Comparison of ENCODE assay signal across 10 cellular contexts in the genomic region with DNA sequence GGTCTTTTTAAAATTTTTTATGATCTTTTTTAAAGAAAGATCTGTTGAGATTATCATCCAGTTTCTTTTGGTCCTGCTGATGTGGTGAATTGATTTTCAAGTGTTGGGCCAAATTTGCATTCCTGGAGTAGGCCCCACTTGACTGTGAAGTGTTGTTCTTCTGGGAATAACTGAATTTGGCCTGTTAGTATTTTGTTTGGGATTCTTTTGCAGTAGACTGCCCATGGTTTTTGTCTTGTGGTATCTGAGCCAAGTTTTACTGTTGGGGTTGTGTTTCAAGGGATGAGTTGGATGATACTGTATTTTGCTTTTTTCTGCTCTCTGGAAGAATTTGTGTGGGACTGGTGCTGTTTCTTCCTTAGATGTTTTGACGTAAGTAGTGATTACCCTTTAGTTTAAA. TPM values are rescaled to one million over a fixed set of nuclear protein-coding genes. Genes with fewer than 3 reads are reported as not detected.
DNase-seq lines count a peak whose midpoint lies in the region; ATAC-seq and TF ChIP-seq lines count a peak whose summit lies in the region.
"Had no signal": no experiment of that assay in that cellular context is flagged by ENCODE, and none has a peak within 500 bp of the region (broad histone marks: within the 10 kb centered on the region; RNA-seq: fewer than 3 reads in every experiment).

No MANE protein-coding gene starts in this region.

- H3K4me3 Mint-ChIP-seq in activated B cell treated with CpG ODN at 0.5 μM for 24 hours: peak overlapping the region; percentile 36
- no peak overlapping the region for H3K4me3 Mint-ChIP-seq in osteocyte (ENCODE audit: unreplicated experiment)

- H3K4me1 Mint-ChIP-seq in activated B cell treated with CpG ODN at 0.5 μM for 24 hours (peaks cover 66% of the 10 kb centered on the region), osteocyte (ENCODE audit: unreplicated experiment) (peaks cover 4% of the 10 kb centered on the region)

- H3K9me3 Mint-ChIP-seq in activated B cell treated with CpG ODN at 0.5 μM for 24 hours (no peaks in the 10 kb centered on the region), osteocyte (ENCODE audit: unreplicated experiment) (no peaks in the 10 kb centered on the region)

- H3K27ac Mint-ChIP-seq in activated B cell treated with CpG ODN at 0.5 μM for 24 hours (peak overlapping the region; percentile 96), osteocyte (ENCODE audit: unreplicated experiment) (peak overlapping the region; percentile 24)

- H3K36me3 Mint-ChIP-seq in activated B cell treated with CpG ODN at 0.5 μM for 24 hours (ENCODE audit: low read depth) (peaks cover 66% of the 10 kb centered on the region), osteocyte (ENCODE audit: unreplicated experiment) (peaks cover 37% of the 10 kb centered on the region)

- POLR2A ChIA-PET in activated B cell treated with CpG ODN at 0.5 μM for 24 hours (lab: Charles Lee) (interaction anchor here (0.9 to 2.8 kb wide), 11 partner anchors 10 to 192 kb away, joined by 3 to 31 read pairs (median 5); partner anchors contain the start of gene CHPT1), HEK293T (lab: Yijun Ruan, JAX) (no interaction called here)

- ATAC-seq in GM21423 (IDR thresholded peaks at IDR 0.05; ENCODE audit: unreplicated experiment) (peak; percentile 3), activated B cell treated with CpG ODN at 0.5 μM for 24 hours (ENCODE audit: low read depth) (no peak)
- ATAC-seq: left cardiac atrium had no signal

- intact Hi-C loops in activated B cell treated with CpG ODN at 0.5 μM for 24 hours (cut with micrococcal nuclease): loop anchor here (1.0 to 2.0 kb wide), 4 partner anchors 16 to 109 kb away; partner anchors contain the start of gene CHPT1

- CTCF ChIA-PET in activated B cell treated with CpG ODN at 0.5 μM for 24 hours (lab: Charles Lee) (interaction anchor here (1.5 to 2.2 kb wide), 3 partner anchors 16 to 87 kb away, joined by 6 to 14 read pairs (median 13); partner anchors contain the start of gene GNPTAB), HEK293T (lab: Yijun Ruan, JAX) (no interaction called here)

- DNase-seq in DMS79 treated with DMSO at 0.1 percent for 48 hours (lab: John Stamatoyannopoulos, UW): peak; percentile 31
- DNase-seq in activated B cell treated with CpG ODN at 0.5 μM for 24 hours: no peak
- DNase-seq in osteocyte (ENCODE audit: extremely low spot score, unreplicated experiment): no peak
- DNase-seq in cortex of kidney (lab: John Stamatoyannopoulos, UW): no peak
- DNase-seq in HEK293T (ENCODE audit: extremely low spot score): no peak
- DNase-seq in NCI-H187 treated with DMSO at 0.1 percent for 48 hours (lab: John Stamatoyannopoulos, UW): no peak
- DNase-seq: activated CD4-positive, alpha-beta T cell treated with anti-CD3 and anti-CD28 coated beads for 48 hours; left cardiac atrium; NCI-H2171 had no signal

- H3K27me3 Mint-ChIP-seq in activated B cell treated with CpG ODN at 0.5 μM for 24 hours (no peaks in the 10 kb centered on the region), osteocyte (ENCODE audit: unreplicated experiment) (no peaks in the 10 kb centered on the region)

- TF ChIP-seq CTCF in activated B cell treated with CpG ODN at 0.5 μM for 24 hours (IDR thresholded peaks at IDR 0.05): no peak
- TF ChIP-seq CTCF in osteocyte (IDR thresholded peaks at IDR 0.05): no peak

TF ChIP-seq in HEK293T, 16 proteins besides CTCF, POLR2A, EP300 and RAD21:
- TF ChIP-seq SUZ12 (IDR thresholded peaks at IDR 0.05): no peak
- no peak for TF ChIP-seq TARDBP (IDR thresholded peaks at IDR 0.05)
- no peak for TF ChIP-seq L3MBTL2 (conservative IDR thresholded peaks at IDR 0.05)
- TF ChIP-seq FOXK2 (IDR thresholded peaks at IDR 0.05): no peak
- no peak for TF ChIP-seq LEF1 (IDR thresholded peaks at IDR 0.05; ENCODE audit: borderline replicate concordance)
TF ChIP-seq in HEK293T: peak in this region for 0.

RNA-seq across cellular contexts. Expression of gene SYCP3, which starts 4.0 kb away (rescaled TPM):
- 0.17 and 0.49 TPM in 2 replicates for total RNA-seq in activated B cell treated with CpG ODN at 0.5 μM for 24 hours
- not detected in 2 replicates for total RNA-seq in osteocyte
- total RNA-seq: left cardiac atrium had no signal

RNA-seq across cellular contexts. Expression of gene CHPT1, which starts 45.8 kb away (rescaled TPM):
- total RNA-seq in activated B cell treated with CpG ODN at 0.5 μM for 24 hours (36.8 and 42.7 TPM in 2 replicates), osteocyte (26.2 and 26.7 TPM in 2 replicates)
